ENCODE assay signal across 14 cellular contexts in the genomic region with DNA sequence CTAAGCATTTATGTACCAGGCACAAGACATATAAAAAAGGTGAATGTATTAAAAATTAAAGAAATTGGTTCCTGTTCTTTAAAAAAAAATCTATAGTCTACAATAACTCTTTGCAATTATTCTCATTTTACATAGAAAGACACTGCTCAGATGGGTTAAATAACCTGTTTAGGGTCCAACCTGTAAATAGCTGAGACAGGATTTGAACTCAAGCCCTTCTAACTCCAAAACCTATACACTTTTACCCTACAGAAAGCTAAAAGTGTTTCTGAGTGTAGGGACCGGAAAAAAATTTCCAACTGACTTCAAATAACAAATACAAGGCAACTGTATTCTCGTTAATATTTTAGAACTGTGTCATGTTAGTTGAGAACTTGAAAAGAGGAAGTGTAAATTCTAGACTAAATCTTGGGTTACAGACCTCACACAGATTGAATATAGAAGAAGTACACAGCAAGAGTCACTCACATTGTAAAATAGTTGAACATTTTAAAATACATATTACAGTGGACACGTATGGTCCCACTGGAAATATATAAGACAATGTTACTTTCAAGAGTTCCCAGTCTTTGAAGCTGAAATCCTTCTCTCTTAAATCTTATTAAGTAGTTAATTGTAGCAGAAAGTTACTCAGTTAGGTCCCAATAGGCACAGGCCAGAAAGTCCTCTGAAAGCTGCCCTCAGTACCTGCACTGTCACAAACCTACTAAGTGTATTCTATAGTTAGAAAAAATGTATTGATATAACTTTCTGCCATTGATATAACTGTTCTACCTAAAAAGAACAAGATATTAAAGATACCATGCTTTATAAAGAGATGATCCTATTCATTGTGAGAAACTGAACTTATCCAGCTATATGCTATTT. TPM values are rescaled to one million over a fixed set of nuclear protein-coding genes. Genes with fewer than 3 reads are reported as not detected.
DNase-seq lines count a peak whose midpoint lies in the region; ATAC-seq and TF ChIP-seq lines count a peak whose summit lies in the region.
"Had no signal": no experiment of that assay in that cellular context is flagged by ENCODE, and none has a peak within 500 bp of the region (broad histone marks: within the 10 kb centered on the region; RNA-seq: fewer than 3 reads in every experiment).

No MANE protein-coding gene starts in this region.

- no peak overlapping the region for H3K4ac ChIP-seq in H9 (ENCODE audit: low read depth, low read length)

- H3K18ac ChIP-seq in H9 (ENCODE audit: insufficient read length, low read depth, low read length) = no peak overlapping the region

- no peak overlapping the region for H3K14ac ChIP-seq in H9 (ENCODE audit: insufficient read depth, low read length)

- DNase-seq in DND-41 (no peak), foreskin fibroblast (no peak), right atrium auricular region (ENCODE audit: low spot score) (no peak), H9 (no peak), DMS 273 (lab: John Stamatoyannopoulos, UW; ENCODE audit: unreplicated experiment) (no peak)
- DNase-seq: activated CD4-positive, alpha-beta T cell treated with anti-CD3 and anti-CD28 coated beads, Interleukin-2, amount 50 U/mL, for 48 hours; hypothalamus; NCI-H526 had no signal

- no peak overlapping the region for H3K27ac Mint-ChIP-seq in H9

- no peak overlapping the region for H2AK5ac ChIP-seq in H9 (ENCODE audit: insufficient read length, low read length)

- H3K27me3 ChIP-seq in DND-41 (ENCODE audit: insufficient read depth, low read length, poor library complexity) = no peaks in the 10 kb centered on the region
- no peaks in the 10 kb centered on the region for H3K27me3 ChIP-seq in OCI-LY3 (ENCODE audit: low read depth, low read length)
- no peaks in the 10 kb centered on the region for H3K27me3 ChIP-seq in right atrium auricular region
- H3K27me3 ChIP-seq in H9 (ENCODE audit: insufficient read depth, low read length) = no peaks in the 10 kb centered on the region
- H3K27me3 ChIP-seq: cardiac muscle cell had no signal

- H3K9ac ChIP-seq in DND-41 (ENCODE audit: low read depth, low read length) (no peak overlapping the region; the same call in 1 of the 2 replicates), OCI-LY3 (ENCODE audit: low read length) (0 out of 2 replicates have a peak overlapping the region, but pooled peaks have one; percentile 12), H9 (ENCODE audit: extremely low read depth, insufficient read length, low read length) (no peak overlapping the region)
- H3K9ac ChIP-seq: parathyroid adenoma had no signal

- ATAC-seq in DND-41 (ENCODE audit: insufficient read depth, low read depth) = no peak
- peak; percentile 78 for ATAC-seq in GM19463 (IDR thresholded peaks at IDR 0.05; ENCODE audit: unreplicated experiment)
- ATAC-seq in HG03066 (IDR thresholded peaks at IDR 0.05; ENCODE audit: low read depth, unreplicated experiment) = peak; percentile 81

- no peak overlapping the region for H3K56ac ChIP-seq in H9 (ENCODE audit: insufficient read length, low read depth, low read length)

- no peak overlapping the region for H3K4me3 Mint-ChIP-seq in H9

- H2BK5ac ChIP-seq in H9 (ENCODE audit: insufficient read length, low read length) = no peak overlapping the region

- H2BK15ac ChIP-seq in H9 (ENCODE audit: low read depth, low read length) = no peak overlapping the region

- no CpG with 5 or more reads among the region's 3 CpGs for WGBS in H9 (ENCODE audit: extremely low coverage, insufficient read length, low lambda C conversion rate)

- H4K20me1 ChIP-seq in DND-41 (ENCODE audit: insufficient read depth, low read length) = no peaks in the 10 kb centered on the region
- no peaks in the 10 kb centered on the region for H4K20me1 ChIP-seq in OCI-LY3 (ENCODE audit: insufficient read depth, low read length)
- no peaks in the 10 kb centered on the region for H4K20me1 ChIP-seq in H9 (ENCODE audit: control insufficient read depth, insufficient read depth, insufficient read length)

- no peak overlapping the region for H4K5ac ChIP-seq in H9 (ENCODE audit: insufficient read length, low read depth, low read length)

- TF ChIP-seq CTCF in DND-41 (IDR thresholded peaks at IDR 0.05; ENCODE audit: borderline replicate concordance, extremely low read depth, low read length, poor library complexity, severe bottlenecking) (no peak), OCI-LY3 (IDR thresholded peaks at IDR 0.05; ENCODE audit: low read depth, low read length) (no peak), foreskin fibroblast (IDR thresholded peaks at IDR 0.05; ENCODE audit: low read depth, low read length) (no peak), right atrium auricular region (IDR thresholded peaks at IDR 0.05) (no peak), H9 (conservative IDR thresholded peaks at IDR 0.05) (no peak)

- H3K4me2 ChIP-seq in DND-41 (ENCODE audit: insufficient read depth, low read length) = 0 out of 2 replicates have a peak overlapping the region, but pooled peaks have one; percentile 8
- peak overlapping the region; percentile 49 for H3K4me2 ChIP-seq in OCI-LY3 (ENCODE audit: low read length)
- no peak overlapping the region for H3K4me2 ChIP-seq in H9 (ENCODE audit: insufficient read depth, insufficient read length, low read length)

- H3K36me3 ChIP-seq in DND-41 (ENCODE audit: insufficient read depth, low read length) (0 out of 2 replicates have a peak, but pooled peaks cover 12% of the 10 kb centered on the region), OCI-LY3 (replicated peaks; ENCODE audit: low read depth, low read length) (peaks cover 3% of the 10 kb centered on the region), right atrium auricular region (no peaks in the 10 kb centered on the region)
- H3K36me3 ChIP-seq: cardiac muscle cell, HAP-1 had no signal

- peaks cover 72% of the 10 kb centered on the region for H3K4me1 ChIP-seq in DND-41 (ENCODE audit: insufficient read depth, low read length)
- peaks cover 15% of the 10 kb centered on the region for H3K4me1 ChIP-seq in OCI-LY3 (ENCODE audit: low read length)
- H3K4me1 ChIP-seq in right atrium auricular region = peaks cover 0 to 15% of the 10 kb centered on the region in 2 donors
- H3K4me1 ChIP-seq in H9 (ENCODE audit: insufficient read depth, low read length) = no peaks in the 10 kb centered on the region
- H3K4me1 ChIP-seq: parathyroid adenoma had no signal

- H3K9me3 ChIP-seq in DND-41 (ENCODE audit: insufficient read depth, low read length, severe bottlenecking) (no peaks in the 10 kb centered on the region), OCI-LY3 (ENCODE audit: insufficient read depth, low read length) (no peaks in the 10 kb centered on the region), right atrium auricular region (no peaks in the 10 kb centered on the region), H9 (ENCODE audit: control insufficient read depth, low read depth, low read length) (no peaks in the 10 kb centered on the region)
- H3K9me3 ChIP-seq: HAP-1 had no signal

- H3K4me3 ChIP-seq in DND-41 (ENCODE audit: low read depth in 1 of 2, low read length in 2 of 2) (no peak overlapping the region), OCI-LY3 (ENCODE audit: low read length) (no peak overlapping the region), foreskin fibroblast (ENCODE audit: low read depth in 1 of 2, low read length in 2 of 2) (no peak overlapping the region), right atrium auricular region (no peak overlapping the region)
- H3K4me3 ChIP-seq: cardiac muscle cell, HAP-1 had no signal

- H3K36me3 Mint-ChIP-seq in H9 (ENCODE audit: insufficient read depth in 1 of 3, low read depth in 3 of 3) = no peaks in the 10 kb centered on the region

- H3K23ac ChIP-seq in H9 (ENCODE audit: insufficient read length, low read depth, low read length) = no peak overlapping the region

- no peaks in the 10 kb centered on the region for H3K23me2 ChIP-seq in H9 (ENCODE audit: insufficient read length, low read depth, low read length, poor library complexity, severe bottlenecking)

- no peak overlapping the region for H2BK12ac ChIP-seq in H9 (ENCODE audit: insufficient read length, low read depth, low read length)

- no peak overlapping the region for H2BK120ac ChIP-seq in H9 (ENCODE audit: low read depth, low read length, poor library complexity, severe bottlenecking)

- H2AFZ ChIP-seq in DND-41 (ENCODE audit: low read depth, low read length) = no peak overlapping the region
- no peak overlapping the region for H2AFZ ChIP-seq in OCI-LY3 (ENCODE audit: low read depth, low read length)
- no peak overlapping the region for H2AFZ ChIP-seq in H9 (ENCODE audit: low read length)
- H2AFZ ChIP-seq: parathyroid adenoma had no signal

- H4K8ac ChIP-seq in H9 (replicated peaks; ENCODE audit: insufficient read length, low read depth, low read length) = no peak overlapping the region

- no peaks in the 10 kb centered on the region for H3K27me3 Mint-ChIP-seq in H9 (ENCODE audit: low read depth)

- H3K79me2 ChIP-seq in DND-41 (ENCODE audit: insufficient read depth, low read length) (peaks cover 40% of the 10 kb centered on the region), OCI-LY3 (ENCODE audit: low read length) (no peaks in the 10 kb centered on the region), H9 (ENCODE audit: insufficient read depth, low read length) (no peaks in the 10 kb centered on the region)
- H3K79me2 ChIP-seq: parathyroid adenoma had no signal

- no peaks in the 10 kb centered on the region for H3K9me3 Mint-ChIP-seq in H9

- no peak overlapping the region for H4K91ac ChIP-seq in H9 (ENCODE audit: insufficient read length, low read depth, low read length)

- no peak overlapping the region for H3T11ph ChIP-seq in H9 (ENCODE audit: low read length)

- no peak overlapping the region for H2BK20ac ChIP-seq in H9 (ENCODE audit: low read depth, low read length, poor library complexity, severe bottlenecking)

- peak overlapping the region; percentile 77 for H3K27ac ChIP-seq in DND-41 (ENCODE audit: low read length)
- peak overlapping the region; percentile 54 for H3K27ac ChIP-seq in OCI-LY3 (ENCODE audit: low read length)
- no peak overlapping the region for H3K27ac ChIP-seq in right atrium auricular region
- no peak overlapping the region for H3K27ac ChIP-seq in H9 (ENCODE audit: insufficient read length, low read depth, low read length)
- H3K27ac ChIP-seq: cardiac muscle cell, parathyroid adenoma had no signal

- no peaks in the 10 kb centered on the region for H3K79me1 ChIP-seq in H9 (ENCODE audit: insufficient read depth, low read depth, low read length, poor library complexity, severe bottlenecking)

- no peaks in the 10 kb centered on the region for H3K4me1 Mint-ChIP-seq in H9

RNA-seq across cellular contexts. Expression of a gene that starts 7.3 kb away (rescaled TPM):
- 10 to 100 TPM; 18.1 to 30.0 TPM for total RNA-seq in right atrium auricular region
- total RNA-seq in H9 (2021) = 13.2 and 14.0 TPM in 2 replicates

Comparison
In these comparisons a context has a peak if more than half of its experiments do, and no peak if none do; other contexts are left out.
1. H3K27ac ChIP-seq: peak in DND-41 (single experiment) and OCI-LY3 (single experiment); none in right atrium auricular region (0 of 2) and H9 (single experiment).